Comparison of ENCODE assay signal across 38 cellular contexts in genomic region chr20:64191002-64191401, GRCh38. TPM values are rescaled to one million over a fixed set of nuclear protein-coding genes. Genes with fewer than 3 reads are reported as not detected.
"Had no signal": no experiment of that assay in that cellular context is flagged by ENCODE, and none has a peak within 500 bp of the region (broad histone marks: within the 10 kb centered on the region; RNA-seq: fewer than 3 reads in every experiment).

No MANE protein-coding gene starts in this region.

- H3K4me3 ChIP-seq: cardiac muscle cell, MG63, Peyer's patch, SJSA1 had no signal

- ATAC-seq: PC-3 had no signal

- H3K4me2 ChIP-seq: SK-N-SH had no signal

- H3K36me3 Mint-ChIP-seq: activated CD4-positive, alpha-beta memory T cell treated with anti-CD3 and anti-CD28 coated beads for 36 hours; activated naive CD8-positive, alpha-beta T cell treated with anti-CD3 and anti-CD28 coated beads for 36 hours had no signal

- FAIRE-seq: colon, TTC549 had no signal

- H3K9me3 ChIP-seq: MG63, Peyer's patch, SJSA1, SK-N-SH had no signal

- H3K4me1 ChIP-seq: Peyer's patch, SJSA1 had no signal

- H3K27ac Mint-ChIP-seq: activated B cell treated with CpG ODN at 0.5 μM for 24 hours; activated CD4-positive, alpha-beta memory T cell treated with anti-CD3 and anti-CD28 coated beads for 36 hours; activated naive CD8-positive, alpha-beta T cell treated with anti-CD3 and anti-CD28 coated beads for 36 hours; T-helper 1 cell treated with Interleukin-12 subunit alpha and Interleukin-12 subunit beta and Interleukin-4 antibody, amounts not matched to agents 30 μg/mL and 1 μg/mL, for 36 hours; T-helper 2 cell treated with Interferon-gamma antibody and Interleukin-4, amounts not matched to agents 5 μg/mL and 100 μg/mL, for 36 hours had no signal

- H3K27me3 ChIP-seq: cardiac muscle cell, Peyer's patch had no signal

- H3K9me3 Mint-ChIP-seq: activated B cell treated with CpG ODN at 0.5 μM for 24 hours had no signal

- H3K9me2 ChIP-seq: SK-N-SH had no signal

- H3K4me3 Mint-ChIP-seq: activated B cell treated with CpG ODN at 0.5 μM for 24 hours; activated CD4-positive, alpha-beta memory T cell treated with anti-CD3 and anti-CD28 coated beads for 36 hours; activated naive CD8-positive, alpha-beta T cell treated with anti-CD3 and anti-CD28 coated beads for 36 hours; T-helper 1 cell treated with Interleukin-12 subunit alpha and Interleukin-12 subunit beta and Interleukin-4 antibody, amounts not matched to agents 30 μg/mL and 1 μg/mL, for 36 hours; T-helper 2 cell treated with Interferon-gamma antibody and Interleukin-4, amounts not matched to agents 5 μg/mL and 100 μg/mL, for 36 hours had no signal

- DNase-seq: activated B cell treated with CpG ODN at 0.5 μM for 24 hours; activated CD4-positive, alpha-beta memory T cell treated with anti-CD3 and anti-CD28 coated beads for 36 hours; activated CD4-positive, alpha-beta T cell treated with anti-CD3 and anti-CD28 coated beads for 4 hours; activated CD4-positive, alpha-beta T cell treated with anti-CD3 and anti-CD28 coated beads, Interleukin-2, amount 50 U/mL, for 1 hour; activated CD4-positive, CD25-positive, alpha-beta regulatory T cell treated with anti-CD3 and anti-CD28 coated beads, Interleukin-2, amount 50 U/mL, for 72 hours; activated CD8-positive, alpha-beta memory T cell treated with anti-CD3 and anti-CD28 coated beads, Interleukin-2, amount 50 U/mL, for 4 hours; activated effector memory CD4-positive, alpha-beta T cell treated with Interleukin-2 at 50 U/mL for 16 hours; activated naive CD4-positive, alpha-beta T cell; activated naive CD4-positive, alpha-beta T cell treated with anti-CD3 and anti-CD28 coated beads, Interleukin-2, amount 50 U/mL, for 16 hours; activated naive CD8-positive, alpha-beta T cell treated with anti-CD3 and anti-CD28 coated beads for 36 hours; activated T-cell treated with anti-CD3 and anti-CD28 coated beads for 4 hours; activated T-cell treated with anti-CD3 and anti-CD28 coated beads, Interleukin-2, amount 50 U/mL, for 48 hours; amniotic stem cell; aorta; cerebellar nuclear complex; Kasumi-1; MG63; NCI-H1048; NCI-H1105 treated with DMSO at 0.1 percent for 48 hours; NCI-H1436; NCI-H1694 treated with DMSO at 0.1 percent for 48 hours; NCI-H2029; NCI-H2107; NCI-H2171; NCI-H510A; NCI-H69; NK-92 treated with Interleukin-12 subunit alpha and Interleukin-12 subunit beta, amount 100 ng/mL, for 24 hours; PC-3; Peyer's patch; RPMI8226; SHP77 treated with DMSO at 0.1 percent for 48 hours; SK-N-SH had no signal

- H3K9ac ChIP-seq: SK-N-SH had no signal

- H3K4me1 Mint-ChIP-seq: activated B cell treated with CpG ODN at 0.5 μM for 24 hours; activated naive CD8-positive, alpha-beta T cell treated with anti-CD3 and anti-CD28 coated beads for 36 hours had no signal

- H3K36me3 ChIP-seq: cardiac muscle cell, MG63, Peyer's patch, SJSA1 had no signal

- H3K27ac ChIP-seq: cardiac muscle cell, Peyer's patch, SJSA1 had no signal

RNA-seq across cellular contexts. Expression of gene MYT1, which starts 26.8 kb away (rescaled TPM):
- total RNA-seq: activated CD4-positive, alpha-beta memory T cell treated with anti-CD3 and anti-CD28 coated beads for 36 hours; aorta; SJSA1 had no signal
- polyA plus RNA-seq: aorta had no signal
